In genomic region chr16:89669755-89670154, GRCh38 we compare ENCODE assay signal across 1 cellular context.
TF ChIP-seq lines count a peak whose summit lies in the region.

No MANE protein-coding gene starts in this region.

TF ChIP-seq in K562, 482 proteins besides CTCF, POLR2A, EP300 and RAD21:
- TF ChIP-seq PREB (CRISPR knock-in tag; IDR thresholded peaks at IDR 0.05) (no peak), POLR2G (IDR thresholded peaks at IDR 0.05; ENCODE audit: low read depth, low read length) (0 out of 2 replicates have a peak, but pooled peaks have one; percentile 8), TBP (optimal IDR thresholded peaks at IDR 0.05; ENCODE audit: low read depth, low read length) (no peak)
